Comparison of ENCODE assay signal across 2 cellular contexts in the genomic region with DNA sequence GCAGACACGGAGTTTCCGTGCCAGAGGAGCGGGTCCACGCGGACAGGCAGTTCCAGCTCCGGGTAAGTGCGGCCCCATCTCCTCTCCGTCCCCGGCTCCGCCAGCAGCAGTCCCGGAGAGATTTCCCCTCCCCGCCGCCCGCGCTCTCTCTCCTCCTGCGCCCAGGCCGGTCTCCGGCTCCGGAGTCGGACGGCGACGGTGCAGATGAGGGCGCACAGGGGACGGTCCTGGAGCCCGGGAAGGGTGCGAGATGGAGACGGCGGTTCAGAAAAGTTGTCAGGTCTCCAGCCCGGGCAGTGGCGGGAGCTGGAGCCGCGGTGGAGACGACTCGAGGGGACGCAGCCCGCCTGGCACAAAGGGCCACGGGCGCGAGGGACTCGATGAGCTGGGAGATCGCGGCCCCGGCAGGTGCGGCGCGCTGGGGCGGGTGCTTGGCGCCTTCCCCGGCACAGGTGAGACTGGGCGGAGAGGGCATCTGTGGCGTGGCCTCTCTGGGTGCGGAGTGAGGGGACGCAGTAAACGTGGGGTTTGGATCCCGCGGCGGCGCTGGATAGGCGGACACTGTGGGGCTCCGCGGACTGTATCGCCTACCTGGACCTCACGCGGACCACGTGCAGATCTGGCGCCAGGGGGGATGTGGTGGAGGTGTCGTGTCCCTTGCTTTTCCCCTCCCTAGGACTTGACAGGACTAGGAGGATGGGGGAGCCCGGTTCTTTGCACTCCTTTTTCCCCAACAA.
TF ChIP-seq lines count a peak whose summit lies in the region.

No MANE protein-coding gene starts in this region.

TF ChIP-seq in SK-N-SH, 30 proteins besides CTCF, POLR2A, EP300 and RAD21 (continued from another document):
- no peak for TF ChIP-seq REST (IDR thresholded peaks at IDR 0.05; ENCODE audit: low read depth, low read length)
- no peak for TF ChIP-seq TAF1 (IDR thresholded peaks at IDR 0.05; ENCODE audit: borderline replicate concordance, low read depth, low read length)

TF ChIP-seq in SK-N-SH treated with all-trans-retinoic acid at 6 μM for 48 hours, 23 proteins besides CTCF, POLR2A, EP300 and RAD21 (continued from another document):
- no peak for TF ChIP-seq TSHZ2 (CRISPR knock-in tag; IDR thresholded peaks at IDR 0.05)
- TF ChIP-seq ZC3H10 (CRISPR knock-in tag; IDR thresholded peaks at IDR 0.05) = no peak
- TF ChIP-seq SNAI2 (CRISPR knock-in tag; IDR thresholded peaks at IDR 0.05) = no peak
- TF ChIP-seq ARNTL (CRISPR knock-in tag; IDR thresholded peaks at IDR 0.05; ENCODE audit: borderline replicate concordance, low read depth) = no peak
- TF ChIP-seq, protein P1, sequence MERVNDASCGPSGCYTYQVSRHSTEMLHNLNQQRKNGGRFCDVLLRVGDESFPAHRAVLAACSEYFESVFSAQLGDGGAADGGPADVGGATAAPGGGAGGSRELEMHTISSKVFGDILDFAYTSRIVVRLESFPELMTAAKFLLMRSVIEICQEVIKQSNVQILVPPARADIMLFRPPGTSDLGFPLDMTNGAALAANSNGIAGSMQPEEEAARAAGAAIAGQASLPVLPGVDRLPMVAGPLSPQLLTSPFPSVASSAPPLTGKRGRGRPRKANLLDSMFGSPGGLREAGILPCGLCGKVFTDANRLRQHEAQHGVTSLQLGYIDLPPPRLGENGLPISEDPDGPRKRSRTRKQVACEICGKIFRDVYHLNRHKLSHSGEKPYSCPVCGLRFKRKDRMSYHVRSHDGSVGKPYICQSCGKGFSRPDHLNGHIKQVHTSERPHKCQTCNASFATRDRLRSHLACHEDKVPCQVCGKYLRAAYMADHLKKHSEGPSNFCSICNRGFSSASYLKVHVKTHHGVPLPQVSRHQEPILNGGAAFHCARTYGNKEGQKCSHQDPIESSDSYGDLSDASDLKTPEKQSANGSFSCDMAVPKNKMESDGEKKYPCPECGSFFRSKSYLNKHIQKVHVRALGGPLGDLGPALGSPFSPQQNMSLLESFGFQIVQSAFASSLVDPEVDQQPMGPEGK (CRISPR knock-in tag; IDR thresholded peaks at IDR 0.05; ENCODE audit: borderline replicate concordance) = no peak
- TF ChIP-seq PPARA (CRISPR knock-in tag; IDR thresholded peaks at IDR 0.05; ENCODE audit: borderline replicate concordance) = no peak
TF ChIP-seq in SK-N-SH treated with all-trans-retinoic acid at 6 μM for 48 hours: peak in this region for 0.
